8 cellular contexts compared by ENCODE assay signal in the genomic region with DNA sequence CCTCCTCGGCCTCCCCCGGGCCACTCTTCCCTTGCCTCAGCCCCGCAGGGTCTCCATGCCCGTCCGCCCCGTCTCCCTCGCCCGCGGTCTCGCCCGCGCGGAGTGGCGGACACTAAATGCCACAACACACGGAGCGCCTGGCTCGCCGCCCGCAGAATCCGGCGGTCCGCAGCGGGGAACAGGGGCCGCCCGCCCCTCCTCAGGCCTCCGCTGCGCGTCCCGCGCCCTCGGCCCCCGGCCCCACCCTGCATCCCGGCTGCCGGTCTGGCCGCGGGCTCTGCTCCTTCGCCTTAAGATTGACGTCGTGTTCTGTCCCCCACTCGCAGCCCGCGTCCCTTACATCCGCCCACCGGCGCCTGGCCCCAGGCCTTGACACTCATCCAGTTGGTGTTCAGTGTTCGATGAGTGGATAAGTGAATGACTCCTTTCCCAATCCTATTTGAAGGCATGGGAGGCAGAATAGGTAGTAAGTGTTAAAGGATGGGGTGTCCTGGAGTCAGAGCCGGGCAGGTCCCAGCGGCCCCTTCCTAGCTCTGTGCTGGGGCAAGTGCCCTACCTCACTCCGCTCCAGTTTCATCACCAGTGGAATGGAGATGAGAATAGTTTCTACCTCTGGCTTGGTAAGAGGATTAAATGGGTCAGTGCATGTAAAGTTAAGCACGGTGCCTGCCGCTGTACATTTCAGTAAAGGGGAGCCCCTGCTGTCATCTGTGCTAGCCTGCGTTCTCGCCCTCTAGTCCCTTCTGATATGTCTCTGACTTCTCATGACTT. TPM values are rescaled to one million over a fixed set of nuclear protein-coding genes. Genes with fewer than 3 reads are reported as not detected.
DNase-seq lines count a peak whose midpoint lies in the region; ATAC-seq and TF ChIP-seq lines count a peak whose summit lies in the region.

No MANE protein-coding gene starts in this region.

- peaks cover 2% of the 10 kb centered on the region for H3K4me1 ChIP-seq in urinary bladder (ENCODE audit: insufficient read depth)

- peak; percentile 12 to 26 for DNase-seq in Kasumi-1 (lab: John Stamatoyannopoulos, UW)
- no peak for DNase-seq in activated T-cell treated with anti-CD3 and anti-CD28 coated beads, Interleukin-2, amount 50 U/mL, for 24 hours
- DNase-seq in fibroblast of the aortic adventitia (ENCODE audit: low read depth), result peak; percentile 27
- DNase-seq in neural crest cell (ENCODE audit: low read depth, low spot score), result peak; percentile 30
- no peak for DNase-seq in GM20000 (ENCODE audit: low spot score)

- H3K27ac Mint-ChIP-seq in activated T-cell treated with anti-CD3 and anti-CD28 coated beads, Interleukin-2, amount 50 U/mL, for 24 hours, result peak overlapping the region; percentile 89
- H3K27ac Mint-ChIP-seq in neural crest cell (ENCODE audit: unreplicated experiment), result peak overlapping the region; percentile 97

- peak overlapping the region; percentile 82 for H3K27ac ChIP-seq in urinary bladder (ENCODE audit: low read depth)

- H3K9me3 Mint-ChIP-seq in activated T-cell treated with anti-CD3 and anti-CD28 coated beads, Interleukin-2, amount 50 U/mL, for 24 hours, result no peaks in the 10 kb centered on the region
- no peaks in the 10 kb centered on the region for H3K9me3 Mint-ChIP-seq in neural crest cell

- ATAC-seq in GM21786 (IDR thresholded peaks at IDR 0.05; ENCODE audit: unreplicated experiment), result peak; percentile 10

- no peaks in the 10 kb centered on the region for H3K36me3 ChIP-seq in urinary bladder (ENCODE audit: insufficient read depth)

- H3K27me3 Mint-ChIP-seq in activated T-cell treated with anti-CD3 and anti-CD28 coated beads, Interleukin-2, amount 50 U/mL, for 24 hours, result no peaks in the 10 kb centered on the region
- no peaks in the 10 kb centered on the region for H3K27me3 Mint-ChIP-seq in neural crest cell (ENCODE audit: low read depth)

- peaks cover 35% of the 10 kb centered on the region for H3K36me3 Mint-ChIP-seq in activated T-cell treated with anti-CD3 and anti-CD28 coated beads, Interleukin-2, amount 50 U/mL, for 24 hours (ENCODE audit: low read depth)
- H3K36me3 Mint-ChIP-seq in neural crest cell (ENCODE audit: low read depth), result no peaks in the 10 kb centered on the region

- TF ChIP-seq CTCF in fibroblast of the aortic adventitia (IDR thresholded peaks at IDR 0.05; ENCODE audit: insufficient read depth, low read length), result no peak
- TF ChIP-seq CTCF in neural crest cell (conservative IDR thresholded peaks at IDR 0.05), result no peak
- TF ChIP-seq CTCF in GM20000 (IDR thresholded peaks at IDR 0.05; ENCODE audit: extremely low read depth, missing control alignments), result no peak

- no peak overlapping the region for H3K4me3 Mint-ChIP-seq in activated T-cell treated with anti-CD3 and anti-CD28 coated beads, Interleukin-2, amount 50 U/mL, for 24 hours
- no peak overlapping the region for H3K4me3 Mint-ChIP-seq in neural crest cell

- H3K4me3 ChIP-seq in GM08714 (ENCODE audit: low read length) (peak overlapping the region; percentile 84), fibroblast of the aortic adventitia (ENCODE audit: low read depth, low read length) (peak overlapping the region; percentile 88), urinary bladder (ENCODE audit: low read depth, low read length) (peak overlapping the region; percentile 94)

- 1% methylated on average over 53 of the region's 53 CpGs for WGBS in urinary bladder

- peaks cover 50% of the 10 kb centered on the region for H3K4me1 Mint-ChIP-seq in activated T-cell treated with anti-CD3 and anti-CD28 coated beads, Interleukin-2, amount 50 U/mL, for 24 hours (ENCODE audit: low read depth)
- H3K4me1 Mint-ChIP-seq in neural crest cell, result peaks cover 21% of the 10 kb centered on the region

RNA-seq across cellular contexts. Expression of gene TECPR2, which starts 0.6 kb away (rescaled TPM):
- total RNA-seq in fibroblast of the aortic adventitia (ENCODE audit: low replicate concordance) (8.8 and 16.1 TPM in 2 replicates), neural crest cell (27.0 and 28.3 TPM in 2 replicates), urinary bladder (12.5 TPM)
- 15.6 TPM for polyA plus RNA-seq in urinary bladder

RNA-seq across cellular contexts. Expression of gene CINP, which starts 0.7 kb away (rescaled TPM):
- total RNA-seq in fibroblast of the aortic adventitia (ENCODE audit: low replicate concordance) (41.9 and 70.3 TPM in 2 replicates), neural crest cell (35.5 and 37.3 TPM in 2 replicates), urinary bladder (32.7 TPM)
- 29.3 TPM for polyA plus RNA-seq in urinary bladder

RNA-seq across cellular contexts. Expression of gene ZNF839, which starts 43.8 kb away (rescaled TPM):
- total RNA-seq in fibroblast of the aortic adventitia (ENCODE audit: low replicate concordance), result 2.8 and 7.5 TPM in 2 replicates
- total RNA-seq in neural crest cell, result 15.9 and 16.1 TPM in 2 replicates
- 10.6 TPM for total RNA-seq in urinary bladder
- 7.0 TPM for polyA plus RNA-seq in urinary bladder

RNA-seq across cellular contexts. Expression of gene MOK, which starts 58.4 kb away (rescaled TPM):
- total RNA-seq in fibroblast of the aortic adventitia (ENCODE audit: low replicate concordance) (21.2 and 40.6 TPM in 2 replicates), neural crest cell (16.7 and 18.2 TPM in 2 replicates), urinary bladder (19.3 TPM)
- polyA plus RNA-seq in urinary bladder, result 12.9 TPM

Comparison
In these comparisons a context has a peak if more than half of its experiments do, and no peak if none do; other contexts are left out.
1. DNase-seq: peak in Kasumi-1 (2 of 2), fibroblast of the aortic adventitia (single experiment) and neural crest cell (single experiment); none in activated T-cell treated with anti-CD3 and anti-CD28 coated beads, Interleukin-2, amount 50 U/mL, for 24 hours (single experiment) and GM20000 (single experiment).
2. Peak in every context shown above with its lines, with median percentiles within 50 percentile points of each other: H3K4me3 ChIP-seq.